Comparison of ENCODE assay signal across 18 cellular contexts in the genomic region with DNA sequence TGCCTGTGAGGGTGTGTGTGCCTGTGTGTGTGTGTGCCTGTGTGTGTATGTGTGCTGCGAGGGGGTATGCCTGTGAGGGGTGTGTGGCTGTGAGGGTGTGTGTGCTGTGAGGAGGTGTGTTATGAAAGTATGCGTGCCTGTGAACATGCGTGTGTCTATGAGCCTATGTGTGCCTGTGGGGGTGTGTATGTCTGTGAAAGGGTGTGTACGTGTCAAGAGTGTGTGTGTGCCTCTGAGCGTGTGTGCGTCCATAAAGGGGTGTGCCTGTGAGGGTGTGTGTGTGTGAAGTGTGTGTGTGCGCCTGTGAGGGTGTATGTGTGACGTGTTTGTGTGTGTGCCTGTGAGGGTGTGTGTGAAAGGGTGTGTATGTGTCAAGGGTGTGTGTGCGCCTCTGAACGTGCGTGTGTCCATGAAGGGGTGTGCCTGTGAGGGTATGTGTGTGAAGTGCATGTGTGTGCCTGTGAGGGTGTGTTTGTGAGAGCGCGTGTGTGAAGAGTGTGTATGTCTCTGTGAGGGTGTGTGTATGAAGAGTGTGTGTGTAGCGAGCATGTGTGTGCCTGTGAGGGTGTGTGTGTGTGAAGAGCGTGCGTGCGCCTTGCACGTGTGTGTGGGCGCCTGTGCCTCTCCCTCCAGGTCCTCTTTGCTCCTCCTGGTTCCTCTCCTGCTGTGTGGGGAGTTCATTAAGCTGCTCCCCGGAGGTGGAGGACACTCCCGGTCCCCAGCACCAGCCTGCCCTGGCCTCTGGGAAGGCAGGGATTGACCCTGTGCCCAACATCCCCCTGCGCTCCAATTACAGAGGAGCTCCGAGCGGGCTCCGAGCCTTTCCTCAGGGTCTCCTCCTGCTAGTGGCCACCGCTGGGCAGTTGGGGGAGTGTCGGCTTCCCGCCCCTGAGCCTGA. TPM values are rescaled to one million over a fixed set of nuclear protein-coding genes. Genes with fewer than 3 reads are reported as not detected.
DNase-seq lines count a peak whose midpoint lies in the region; ATAC-seq, FAIRE-seq and TF ChIP-seq lines count a peak whose summit lies in the region.
"Had no signal": no experiment of that assay in that cellular context is flagged by ENCODE, and none has a peak within 500 bp of the region (broad histone marks: within the 10 kb centered on the region; RNA-seq: fewer than 3 reads in every experiment).

No MANE protein-coding gene starts in this region.

- CTCF ChIA-PET in A549 (lab: Yijun Ruan, JAX): interaction anchor here (0.6 to 1.1 kb wide), 3 partner anchors 8 to 401 kb away, joined by 3 read pairs; no protein-coding TSS in a partner anchor
- CTCF ChIA-PET in K562 (lab: Yijun Ruan, JAX; ENCODE audit: low intra/inter-chr PET ratio): no interaction called here

- H3K9ac ChIP-seq in K562 (ENCODE audit: insufficient read depth in 1 of 2, low read depth in 2 of 2, low read length in 2 of 2): peak overlapping the region in 1 of 2 experiments; percentile 77; a peak in 2 of 4 replicates

- no peaks in the 10 kb centered on the region for H3K9me1 ChIP-seq in K562 (ENCODE audit: control insufficient read depth, insufficient read depth, low read length)

- no TSS peak for BruUV-seq in K562 (replicated peaks; lab: Mats Ljungman, UMichigan)

- TF ChIP-seq EP300 in A549 (IDR thresholded peaks at IDR 0.05) (no peak), K562 (IDR thresholded peaks at IDR 0.05; ENCODE audit: low read length) (no peak)

- intact Hi-C loops in K562 (cut with micrococcal nuclease) (no loop called here), sciatic nerve (cut with DNase I) (loop anchor here (10.0 kb wide), 1 partner anchor 401 kb away; no protein-coding TSS in a partner anchor)

- no peak overlapping the region for H2AFZ ChIP-seq in K562 (ENCODE audit: low read depth, low read length)

- TF ChIP-seq RAD21 in A549 (conservative IDR thresholded peaks at IDR 0.05 in 1 of 2, IDR thresholded peaks at IDR 0.05 in 1 of 2) (no peak), K562 (CRISPR knock-in tag; conservative IDR thresholded peaks at IDR 0.05 in 1 of 2, IDR thresholded peaks at IDR 0.05 in 1 of 2) (no peak)

- no peak overlapping the region for H3K4me2 ChIP-seq in A549
- no peak overlapping the region for H3K4me2 ChIP-seq in K562 (ENCODE audit: insufficient read depth, low read length)

- POLR2A ChIA-PET in A549 (lab: Yijun Ruan, JAX): no interaction called here
- POLR2A ChIA-PET in K562 (lab: Yijun Ruan, JAX): interaction anchor here (0.6 to 0.7 kb wide), 3 partner anchors 16 to 399 kb away, joined by 3 to 4 read pairs (median 3); no protein-coding TSS in a partner anchor

- H3K27ac ChIP-seq in A549 (no peak overlapping the region), K562 (ENCODE audit: extremely low read depth, low read depth, low read length) (no peak overlapping the region; the same call in 2 of the 3 replicates)

- FAIRE-seq in A549 (lab: Jason Lieb, UNC) (no peak), HTR-8/SVneo (lab: Jason Lieb, UNC) (peak; percentile 48), K562 (lab: Jason Lieb, UNC) (no peak)
- FAIRE-seq: A204.1, G401.6, GM12892 had no signal

- TF ChIP-seq CTCF in A549 (IDR thresholded peaks at IDR 0.05): no peak
- TF ChIP-seq CTCF in K562 (IDR thresholded peaks at IDR 0.05 in 2 of 3, conservative IDR thresholded peaks at IDR 0.05 in 1 of 3; ENCODE audit: insufficient read depth in 2 of 3, low read depth in 1 of 3, low read length in 3 of 3): no peak

- 57% methylated on average over 24 of the region's 28 CpGs for WGBS in A549 (ENCODE audit: missing lambda C conversion rate)
- 82% methylated on average over 12 of the region's 28 CpGs for WGBS in K562 (ENCODE audit: insufficient coverage, low coverage, missing lambda C conversion rate)

- TF ChIP-seq POLR2A in A549 (IDR thresholded peaks at IDR 0.05; ENCODE audit: low read length) (peak; percentile 1; the same call in 1 of the 2 replicates), K562 (conservative IDR thresholded peaks at IDR 0.05) (no peak)

- H3K9me3 ChIP-seq in A549 (no peaks in the 10 kb centered on the region), K562 (replicated peaks; ENCODE audit: control insufficient read depth, insufficient read depth, low read depth, low read length) (no peaks in the 10 kb centered on the region)
- H3K9me3 ChIP-seq: Caco-2 had no signal

- in situ Hi-C loops in K562 (cut with MboI): no loop called here

- no peak overlapping the region for H3K4me3 ChIP-seq in A549
- H3K4me3 ChIP-seq in K562: no peak overlapping the region

- DNase-seq in A549 (ENCODE audit: low read depth in 1 of 2, low spot score in 1 of 2): no peak
- DNase-seq in HTR-8/SVneo (ENCODE audit: insufficient read length, low spot score): no peak
- DNase-seq in K562 (ENCODE audit: extremely low read depth in 1 of 4, low spot score in 3 of 4): no peak
- peak; percentile 70 for DNase-seq in left kidney (ENCODE audit: low read depth, low spot score)
- DNase-seq in Ammon's horn (ENCODE audit: low spot score): no peak
- no peak for DNase-seq in amygdala (lab: John Stamatoyannopoulos, UW)
- DNase-seq in OCI-M2 (lab: John Stamatoyannopoulos, UW; ENCODE audit: unreplicated experiment): no peak
- no peak for DNase-seq in sciatic nerve (ENCODE audit: low spot score)
- DNase-seq: Caco-2; GOT3; NCI-H1105 treated with DMSO at 0.1 percent for 48 hours; NCI-H226; NCI-H526 treated with DMSO at 0.1 percent for 48 hours; NK-92 treated with Interleukin-12 subunit alpha and Interleukin-12 subunit beta, amount 100 ng/mL, for 24 hours had no signal

- H3K27me3 ChIP-seq in K562 (ENCODE audit: control insufficient read depth in 2 of 2, insufficient read depth in 2 of 2, low read length in 2 of 2): no peaks in the 10 kb centered on the region

- no peaks in the 10 kb centered on the region for H3K36me3 ChIP-seq in K562 (ENCODE audit: control insufficient read depth, insufficient read depth, low read length)

- H3K79me2 ChIP-seq in K562 (ENCODE audit: control insufficient read depth, insufficient read depth, low read length): no peaks in the 10 kb centered on the region

- no peaks in the 10 kb centered on the region for H4K20me1 ChIP-seq in K562 (replicated peaks; ENCODE audit: control insufficient read depth, insufficient read depth, low read length)

- no peaks in the 10 kb centered on the region for H3K4me1 ChIP-seq in A549
- peaks cover 16 to 54% of the 10 kb centered on the region in 2 experiments for H3K4me1 ChIP-seq in K562 (replicated peaks in 1 of 2; ENCODE audit: control insufficient read depth in 2 of 2, insufficient read depth in 2 of 2, low read length in 2 of 2)
- H3K4me1 ChIP-seq: Caco-2 had no signal

- ATAC-seq in A549 (peak; percentile 32 to 54; a peak in 3 of 6 replicates), K562 (no peak), sciatic nerve (no peak)

TF ChIP-seq in A549, 52 proteins besides CTCF, POLR2A, EP300 and RAD21:
- TF ChIP-seq RNF2 (IDR thresholded peaks at IDR 0.05; ENCODE audit: borderline replicate concordance, low read depth): no peak

TF ChIP-seq in K562, 482 proteins besides CTCF, POLR2A, EP300 and RAD21:
- no peak for TF ChIP-seq ZNF217 (CRISPR knock-in tag; IDR thresholded peaks at IDR 0.05)
- TF ChIP-seq PHF20 (IDR thresholded peaks at IDR 0.05; ENCODE audit: partially characterized antibody): peak; percentile 21
- TF ChIP-seq FOXA1 (IDR thresholded peaks at IDR 0.05; ENCODE audit: borderline replicate concordance): no peak
- TF ChIP-seq ZNF561 (CRISPR knock-in tag; conservative IDR thresholded peaks at IDR 0.05): no peak
TF ChIP-seq in K562: peak in this region for 1.

RNA-seq across cellular contexts. Expression of a gene that starts 53.3 kb away (rescaled TPM):
- polyA plus RNA-seq in A549 (2011; rRNA removed): 0.03 and 0.07 TPM in 2 replicates
- 0.01 and 0.04 TPM in 2 replicates for polyA plus RNA-seq in A549 (2012; cell fraction: cytosol; rRNA removed)
- 0.11 and 0.16 TPM in 2 replicates for polyA plus RNA-seq in A549 (2012; cell fraction: nucleus; rRNA removed)
- polyA plus RNA-seq in A549 (2017; fragmentation: RNase III; extraction: RNeasy Plus Mini Kit Qiagen cat#74134 plus additional on column Dnase treatment): 0.12 to 0.17 TPM (median 0.13 TPM) in 3 replicates
- polyA minus RNA-seq in A549 (2011; rRNA and poly(A)+ RNA removed): under 0.01 and 0.17 TPM in 2 replicates
- total RNA-seq in K562 (2011; cell fraction: chromatin; rRNA removed; ENCODE audit: low replicate concordance): 3.5 and 12.7 TPM in 2 replicates
- total RNA-seq in K562 (2011; cell fraction: nucleolus; rRNA removed): 3.9 and 6.0 TPM in 2 replicates
- total RNA-seq in K562 (2011; cell fraction: nucleoplasm; rRNA removed): 3.4 and 3.6 TPM in 2 replicates
- total RNA-seq in K562 (2014; rRNA removed): 0.24 and 0.32 TPM in 2 replicates
- total RNA-seq in K562 (2014; rRNA removed; fragmentation: Illumina TruSeq; extraction: Trizol): 0.06 and 0.07 TPM in 2 replicates
- total RNA-seq in K562 (2015; rRNA removed; fragmentation: Illumina TruSeq; extraction: Trizol): 0.11 TPM in 2 replicates
- 0.45 and 0.78 TPM in 2 replicates for total RNA-seq in K562 (2021)
- 0.22 and 0.79 TPM in 2 replicates for polyA plus RNA-seq in K562 (2011; rRNA removed)
- 0.13 and 1.0 TPM in 2 replicates for polyA plus RNA-seq in K562 (2011; cell fraction: cytosol; rRNA removed)
- polyA plus RNA-seq in K562 (2011; cell fraction: nucleus; rRNA removed): 1.9 and 12.3 TPM in 2 replicates
- 0.56 and 0.90 TPM in 2 replicates for polyA plus RNA-seq in K562 (2012)
- polyA plus RNA-seq in K562 (2014; fragmentation: Illumina TruSeq; extraction: Trizol): 0.30 and 0.31 TPM in 2 replicates
- polyA plus RNA-seq in K562 (2014; fragmentation: Nextera tagmentation; extraction: Ambion mirVana): under 1 TPM in 1 of 2 experiments, not detected in 1; 0.01 TPM
- polyA plus RNA-seq in K562 (2014; rRNA removed): 0.31 and 0.41 TPM in 2 replicates
- 0.09 and 0.74 TPM in 2 replicates for polyA minus RNA-seq in K562 (2011; rRNA and poly(A)+ RNA removed)
- polyA minus RNA-seq in K562 (2011; cell fraction: cytosol; rRNA and poly(A)+ RNA removed): 0.27 and 1.0 TPM in 2 replicates
- 0.56 and 2.4 TPM in 2 replicates for polyA minus RNA-seq in K562 (2011; cell fraction: nucleus; rRNA and poly(A)+ RNA removed)
- 0.40 TPM for total RNA-seq in sciatic nerve
- total RNA-seq: Caco-2 had no signal
- polyA plus RNA-seq: CD14-positive monocyte had no signal

Comparison
In these comparisons a context has a peak if more than half of its experiments do, and no peak if none do; other contexts are left out.
1. ATAC-seq: peak in A549 (2 of 2); none in K562 (single experiment) and sciatic nerve (single experiment).